Comparison of ENCODE assay signal across 10 cellular contexts in the genomic region with DNA sequence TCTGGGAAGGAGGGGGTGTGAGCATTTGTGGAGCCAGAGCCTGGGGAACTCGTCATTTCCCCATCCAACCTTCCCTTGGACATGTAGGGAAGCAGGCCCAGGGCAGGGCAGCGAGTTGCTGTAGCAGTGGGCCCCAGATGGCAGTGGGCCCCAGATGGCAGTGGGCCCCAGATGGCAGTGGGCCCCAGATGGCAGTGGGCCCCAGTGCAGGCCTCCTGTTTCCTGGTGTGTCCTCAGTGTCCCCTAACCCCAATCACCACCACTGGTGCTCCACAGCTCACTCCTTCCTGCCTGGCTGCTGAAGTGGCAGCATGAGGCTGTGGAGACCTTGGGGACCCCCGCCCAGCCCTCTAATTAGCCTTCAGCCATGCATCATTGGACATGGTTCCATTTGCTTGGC. TPM values are rescaled to one million over a fixed set of nuclear protein-coding genes. Genes with fewer than 3 reads are reported as not detected.
"Had no signal": no experiment of that assay in that cellular context is flagged by ENCODE, and none has a peak within 500 bp of the region (broad histone marks: within the 10 kb centered on the region; RNA-seq: fewer than 3 reads in every experiment).

No MANE protein-coding gene starts in this region.

- H3K9me3 ChIP-seq: HAP-1 had no signal

- H3K4me1 ChIP-seq: HAP-1 had no signal

- H3K36me3 ChIP-seq: HAP-1 had no signal

- DNase-seq: GM23248, GOT3, H7, Karpas-422, KBM-7 had no signal

- H3K36me3 Mint-ChIP-seq: IgD-negative memory B cell had no signal

- H2AFZ ChIP-seq: GM23248 had no signal

- H3K4me3 ChIP-seq: GM23248, HAP-1 had no signal

- H3K9ac ChIP-seq: GM23248, KMS-11 had no signal

- H3K4me2 ChIP-seq: KMS-11 had no signal

- H3K27ac Mint-ChIP-seq: IgD-negative memory B cell had no signal

- H3K27ac ChIP-seq: GM23248, HL-60, KMS-11 had no signal

RNA-seq across cellular contexts. Expression of a gene that starts 4.5 kb away (rescaled TPM):
- total RNA-seq: HepG2 had no signal
- polyA plus RNA-seq: HepG2, IgD-negative memory B cell had no signal
